In the genomic region with DNA sequence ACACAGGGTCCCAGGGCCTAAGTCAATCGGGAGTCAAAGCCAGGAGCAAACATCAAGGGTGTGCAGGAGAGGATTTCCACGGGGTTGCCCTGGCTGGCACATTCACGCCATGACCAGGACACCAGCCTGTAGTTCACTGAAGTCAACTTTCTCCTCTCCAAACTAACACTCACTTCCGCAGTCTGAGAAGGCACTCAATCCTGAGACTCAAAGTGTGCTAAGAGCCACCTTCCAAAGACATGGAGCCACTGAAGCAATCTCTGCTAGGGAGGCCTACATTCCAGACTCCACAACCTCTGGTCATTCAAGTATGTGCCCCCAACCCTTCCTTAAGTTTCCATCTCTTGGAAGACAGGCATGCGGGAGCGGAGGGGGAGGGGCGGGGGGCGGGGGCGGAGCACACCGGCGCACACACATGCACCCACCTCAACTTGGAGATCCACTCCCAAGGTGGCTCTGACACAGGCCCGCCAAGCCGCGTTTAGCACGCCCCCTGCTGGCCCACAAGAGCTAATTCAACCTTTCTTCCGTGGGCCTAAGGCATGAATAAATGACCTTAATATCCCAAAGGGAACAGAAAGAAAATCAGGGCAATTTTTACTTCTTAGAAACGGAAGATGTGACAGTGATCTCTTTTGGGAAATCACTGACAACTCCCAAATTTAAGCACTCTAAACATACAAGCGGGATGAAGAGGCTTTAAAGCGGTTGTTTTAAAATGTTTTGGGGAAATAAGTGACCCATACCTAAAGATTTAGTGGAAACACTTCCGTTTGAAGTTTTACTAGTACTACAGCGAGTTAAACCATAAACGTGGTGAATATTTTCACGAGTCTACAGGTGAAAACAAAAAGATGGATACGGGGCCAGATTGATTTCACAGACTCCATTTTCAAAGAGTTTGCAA, we compare ENCODE assay signal across 8 cellular contexts. TPM values are rescaled to one million over a fixed set of nuclear protein-coding genes. Genes with fewer than 3 reads are reported as not detected.
DNase-seq lines count a peak whose midpoint lies in the region; ATAC-seq and TF ChIP-seq lines count a peak whose summit lies in the region.

No MANE protein-coding gene starts in this region.

- H3K36me3 ChIP-seq in BJ (ENCODE audit: control insufficient read depth, insufficient read depth, low read length) = no peaks in the 10 kb centered on the region
- H3K36me3 ChIP-seq in naive thymus-derived CD4-positive, alpha-beta T cell (ENCODE audit: control insufficient read depth in 2 of 3, insufficient read depth in 3 of 3, low read length in 3 of 3) = no peaks in the 10 kb centered on the region

- H3K4me1 ChIP-seq in naive thymus-derived CD4-positive, alpha-beta T cell (ENCODE audit: control insufficient read depth in 2 of 2, insufficient read depth in 2 of 2, low read length in 2 of 2) = peaks cover 5 to 7% of the 10 kb centered on the region in 2 donors

- no peak overlapping the region for H3K27ac ChIP-seq in naive thymus-derived CD4-positive, alpha-beta T cell (ENCODE audit: low read depth, low read length)

- no peaks in the 10 kb centered on the region for H3K9me3 Mint-ChIP-seq in activated CD8-positive, alpha-beta memory T cell treated with anti-CD3 and anti-CD28 coated beads, Interleukin-2, amount 10 ng/mL, durations not matched to agents 7 days and 5 days (ENCODE audit: low read depth)
- H3K9me3 Mint-ChIP-seq in naive thymus-derived CD4-positive, alpha-beta T cell = peaks cover 0 to 6% (median 2%) of the 10 kb centered on the region in 11 donors

- H3K27me3 ChIP-seq in BJ (ENCODE audit: control insufficient read depth, insufficient read depth, low read length) = peaks cover 6% of the 10 kb centered on the region
- H3K27me3 ChIP-seq in naive thymus-derived CD4-positive, alpha-beta T cell (ENCODE audit: control insufficient read depth in 2 of 2, insufficient read depth in 2 of 2, low read length in 2 of 2) = no peaks in the 10 kb centered on the region

- POLR2A ChIA-PET in BJ (lab: Charles Lee) = no interaction called here
- POLR2A ChIA-PET in HEK293T (lab: Yijun Ruan, JAX) = no interaction called here
- POLR2A ChIA-PET in naive thymus-derived CD4-positive, alpha-beta T cell (lab: Charles Lee) = no interaction called here

- CTCF ChIA-PET in BJ (lab: Yijun Ruan, JAX) = interaction anchor here (0.6 to 0.7 kb wide), 2 partner anchors 20 to 49 kb away, joined by 3 to 5 read pairs; no protein-coding TSS in a partner anchor
- CTCF ChIA-PET in HEK293T (lab: Yijun Ruan, JAX) = interaction anchor here (1.1 kb wide), 1 partner anchor 9 kb away, joined by 3 read pairs; no protein-coding TSS in a partner anchor
- CTCF ChIA-PET in activated CD8-positive, alpha-beta memory T cell treated with anti-CD3 and anti-CD28 coated beads, Interleukin-2, amount 10 ng/mL, durations not matched to agents 7 days and 5 days (lab: Charles Lee) = interaction anchor here (0.6 to 1.9 kb wide), 8 partner anchors 8 to 959 kb away, joined by 3 to 7 read pairs (median 3); no protein-coding TSS in a partner anchor
- CTCF ChIA-PET in naive thymus-derived CD4-positive, alpha-beta T cell (lab: Charles Lee) = no interaction called here

- H3K27me3 Mint-ChIP-seq in activated CD8-positive, alpha-beta memory T cell treated with anti-CD3 and anti-CD28 coated beads, Interleukin-2, amount 10 ng/mL, durations not matched to agents 7 days and 5 days = peaks cover 45% of the 10 kb centered on the region
- H3K27me3 Mint-ChIP-seq in naive thymus-derived CD4-positive, alpha-beta T cell = peaks cover 4 to 47% (median 22%) of the 10 kb centered on the region in 5 donors

- H3K4me1 Mint-ChIP-seq in activated CD8-positive, alpha-beta memory T cell treated with anti-CD3 and anti-CD28 coated beads, Interleukin-2, amount 10 ng/mL, durations not matched to agents 7 days and 5 days = peaks cover 10% of the 10 kb centered on the region
- peaks cover 11 to 23% (median 14%) of the 10 kb centered on the region in 7 donors for H3K4me1 Mint-ChIP-seq in naive thymus-derived CD4-positive, alpha-beta T cell

- H3K4me3 Mint-ChIP-seq in activated CD8-positive, alpha-beta memory T cell treated with anti-CD3 and anti-CD28 coated beads, Interleukin-2, amount 10 ng/mL, durations not matched to agents 7 days and 5 days = no peak overlapping the region
- H3K4me3 Mint-ChIP-seq in naive thymus-derived CD4-positive, alpha-beta T cell = peak overlapping the region; percentile 25 to 76 (median 62)

- no peak overlapping the region for H3K27ac Mint-ChIP-seq in activated CD8-positive, alpha-beta memory T cell treated with anti-CD3 and anti-CD28 coated beads, Interleukin-2, amount 10 ng/mL, durations not matched to agents 7 days and 5 days
- peak overlapping the region in 2 of 9 donors; percentile 70 to 71 for H3K27ac Mint-ChIP-seq in naive thymus-derived CD4-positive, alpha-beta T cell

- intact Hi-C loops in naive thymus-derived CD4-positive, alpha-beta T cell (cut with micrococcal nuclease) = loop anchor here (5.0 kb wide), 3 partner anchors 215 to 1240 kb away; a partner anchor contains a TSS

- TF ChIP-seq CTCF in BJ (IDR thresholded peaks at IDR 0.05; ENCODE audit: insufficient read depth, low read depth, low read length) (peak; percentile 77), epithelial cell of esophagus (IDR thresholded peaks at IDR 0.05; ENCODE audit: insufficient read depth, low read depth, low read length, missing control alignments) (peak; percentile 56)

- H3K36me3 Mint-ChIP-seq in activated CD8-positive, alpha-beta memory T cell treated with anti-CD3 and anti-CD28 coated beads, Interleukin-2, amount 10 ng/mL, durations not matched to agents 7 days and 5 days = no peaks in the 10 kb centered on the region
- peaks cover 0 to 6% (median 0%) of the 10 kb centered on the region in 5 donors for H3K36me3 Mint-ChIP-seq in naive thymus-derived CD4-positive, alpha-beta T cell

- no peak for ATAC-seq in activated CD8-positive, alpha-beta memory T cell treated with anti-CD3 and anti-CD28 coated beads, Interleukin-2, amount 10 ng/mL, durations not matched to agents 7 days and 5 days
- ATAC-seq in naive thymus-derived CD4-positive, alpha-beta T cell = no peak
- no peak for ATAC-seq in HG03045 (IDR thresholded peaks at IDR 0.05; ENCODE audit: unreplicated experiment)

- H3K4me3 ChIP-seq in BJ (ENCODE audit: low read depth, low read length) = no peak overlapping the region
- H3K4me3 ChIP-seq in epithelial cell of esophagus (ENCODE audit: low read length) = no peak overlapping the region
- H3K4me3 ChIP-seq in naive thymus-derived CD4-positive, alpha-beta T cell (ENCODE audit: low read length) = no peak overlapping the region

- no peaks in the 10 kb centered on the region for H3K9me3 ChIP-seq in naive thymus-derived CD4-positive, alpha-beta T cell (ENCODE audit: control insufficient read depth in 2 of 3, low read length in 3 of 3)

- DNase-seq in BJ (ENCODE audit: low read depth) = no peak
- peak; percentile 52 for DNase-seq in HEK293T (ENCODE audit: extremely low spot score)
- peak; percentile 80 for DNase-seq in NCI-H82 (lab: John Stamatoyannopoulos, UW)
- DNase-seq in activated CD8-positive, alpha-beta memory T cell treated with anti-CD3 and anti-CD28 coated beads, Interleukin-2, amount 10 ng/mL, durations not matched to agents 7 days and 5 days = peak; percentile 67
- DNase-seq in epithelial cell of esophagus (ENCODE audit: low read depth) = peak; percentile 56
- peak in 8 of 9 donors; percentile 19 to 69 (median 46) for DNase-seq in naive thymus-derived CD4-positive, alpha-beta T cell
- peak; percentile 91 for DNase-seq in superior temporal gyrus (ENCODE audit: extremely low spot score)

TF ChIP-seq in HEK293T, 16 proteins besides CTCF, POLR2A, EP300 and RAD21:
- no peak for TF ChIP-seq TARDBP (IDR thresholded peaks at IDR 0.05)
- TF ChIP-seq ELF4 (IDR thresholded peaks at IDR 0.05) = no peak
- TF ChIP-seq FOXA1 (IDR thresholded peaks at IDR 0.05) = no peak
- TF ChIP-seq SP1 (IDR thresholded peaks at IDR 0.05) = no peak
- TF ChIP-seq, protein P1, sequence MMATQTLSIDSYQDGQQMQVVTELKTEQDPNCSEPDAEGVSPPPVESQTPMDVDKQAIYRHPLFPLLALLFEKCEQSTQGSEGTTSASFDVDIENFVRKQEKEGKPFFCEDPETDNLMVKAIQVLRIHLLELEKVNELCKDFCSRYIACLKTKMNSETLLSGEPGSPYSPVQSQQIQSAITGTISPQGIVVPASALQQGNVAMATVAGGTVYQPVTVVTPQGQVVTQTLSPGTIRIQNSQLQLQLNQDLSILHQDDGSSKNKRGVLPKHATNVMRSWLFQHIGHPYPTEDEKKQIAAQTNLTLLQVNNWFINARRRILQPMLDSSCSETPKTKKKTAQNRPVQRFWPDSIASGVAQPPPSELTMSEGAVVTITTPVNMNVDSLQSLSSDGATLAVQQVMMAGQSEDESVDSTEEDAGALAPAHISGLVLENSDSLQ (IDR thresholded peaks at IDR 0.05) = no peak

RNA-seq across cellular contexts. Expression of a gene that starts 2.7 kb away (rescaled TPM):
- 0.02 and 0.36 TPM in 2 replicates for polyA plus RNA-seq in BJ (2011; rRNA removed)
- polyA minus RNA-seq in BJ (2011; rRNA and poly(A)+ RNA removed) = under 0.01 and 0.15 TPM in 2 replicates
- 1 to 10 TPM; 1.7 to 2.1 TPM for total RNA-seq in activated CD8-positive, alpha-beta memory T cell treated with anti-CD3 and anti-CD28 coated beads, Interleukin-2, amount 10 ng/mL, durations not matched to agents 7 days and 5 days
- total RNA-seq in naive thymus-derived CD4-positive, alpha-beta T cell = 1 to 10 TPM in 4 of 5 experiments, under 1 TPM in 1; 0.73 to 5.8 (median 4.2) TPM
- under 1 TPM; 0.35 to 0.87 TPM for polyA plus RNA-seq in naive thymus-derived CD4-positive, alpha-beta T cell
